8 cellular contexts compared by ENCODE assay signal in genomic region chrX:305781-306613, GRCh38. TPM values are rescaled to one million over a fixed set of nuclear protein-coding genes. Genes with fewer than 3 reads are reported as not detected.
DNase-seq lines count a peak whose midpoint lies in the region; ATAC-seq, FAIRE-seq and TF ChIP-seq lines count a peak whose summit lies in the region.
"Not testable (repeated sequence)": the region's sequence is repeated elsewhere in the genome, so short reads cannot be mapped to it uniquely, and the experiment has no call there.

No MANE protein-coding gene starts in this region.

- not testable (repeated sequence) for H3K27me3 Mint-ChIP-seq in activated CD8-positive, alpha-beta memory T cell treated with anti-CD3 and anti-CD28 coated beads, Interleukin-2, amount 10 ng/mL, durations not matched to agents 7 days and 5 days; chondrocyte (ENCODE audit: low read depth)

- not testable (repeated sequence) for H3K4me3 ChIP-seq in heart left ventricle; right lobe of liver; aorta (ENCODE audit: low read length in 2 of 2)

- CTCF ChIA-PET in activated CD8-positive, alpha-beta memory T cell treated with anti-CD3 and anti-CD28 coated beads, Interleukin-2, amount 10 ng/mL, durations not matched to agents 7 days and 5 days (lab: Charles Lee), result not testable (repeated sequence)

- not testable (repeated sequence) for H3K4me3 Mint-ChIP-seq in activated CD8-positive, alpha-beta memory T cell treated with anti-CD3 and anti-CD28 coated beads, Interleukin-2, amount 10 ng/mL, durations not matched to agents 7 days and 5 days; chondrocyte (ENCODE audit: unreplicated experiment)

- H3K27me3 ChIP-seq in heart left ventricle; right lobe of liver; aorta (ENCODE audit: control insufficient read depth in 1 of 2, insufficient read depth in 2 of 2, low read length in 1 of 2): not testable (repeated sequence)

- peaks cover 0 to 72% (median 57%) of the 10 kb centered on the region in 9 donors for H3K36me3 ChIP-seq in heart left ventricle
- H3K36me3 ChIP-seq in right lobe of liver, result peaks cover 0 to 51% (median 4%) of the 10 kb centered on the region in 4 donors
- H3K36me3 ChIP-seq in aorta (ENCODE audit: control insufficient read depth in 1 of 2, insufficient read depth in 2 of 2, low read length in 1 of 2), result not testable (repeated sequence)

- H3K9me3 ChIP-seq in heart left ventricle; right lobe of liver; aorta (ENCODE audit: control insufficient read depth, low read length): not testable (repeated sequence)

- intact Hi-C loops in heart left ventricle (cut with DNase I); right lobe of liver (cut with DNase I); sciatic nerve (cut with DNase I); aorta (cut with DNase I): not testable (repeated sequence)

- peaks cover 53% of the 10 kb centered on the region for H3K36me3 Mint-ChIP-seq in activated CD8-positive, alpha-beta memory T cell treated with anti-CD3 and anti-CD28 coated beads, Interleukin-2, amount 10 ng/mL, durations not matched to agents 7 days and 5 days
- peaks cover 17% of the 10 kb centered on the region for H3K36me3 Mint-ChIP-seq in chondrocyte (ENCODE audit: low read depth)

- TF ChIP-seq CTCF in chondrocyte (IDR thresholded peaks at IDR 0.05); heart left ventricle (IDR thresholded peaks at IDR 0.05); right lobe of liver (IDR thresholded peaks at IDR 0.05): not testable (repeated sequence)

- peak; percentile 35 for ATAC-seq in activated CD8-positive, alpha-beta memory T cell treated with anti-CD3 and anti-CD28 coated beads, Interleukin-2, amount 10 ng/mL, durations not matched to agents 7 days and 5 days
- ATAC-seq in heart left ventricle; right lobe of liver; sciatic nerve; aorta (ENCODE audit: low FRiP score): not testable (repeated sequence)

- TF ChIP-seq POLR2A in GM12892 (IDR thresholded peaks at IDR 0.05; ENCODE audit: low read depth, low read length); heart left ventricle (IDR thresholded peaks at IDR 0.05); right lobe of liver (IDR thresholded peaks at IDR 0.05): not testable (repeated sequence)

- H3K4me1 ChIP-seq in heart left ventricle; right lobe of liver; aorta (ENCODE audit: control insufficient read depth in 1 of 2, insufficient read depth in 2 of 2, low read length in 2 of 2): not testable (repeated sequence)

- not testable (repeated sequence) for H3K27ac ChIP-seq in heart left ventricle; right lobe of liver; aorta (ENCODE audit: low read depth in 1 of 2, low read length in 2 of 2)

- H3K27ac Mint-ChIP-seq in activated CD8-positive, alpha-beta memory T cell treated with anti-CD3 and anti-CD28 coated beads, Interleukin-2, amount 10 ng/mL, durations not matched to agents 7 days and 5 days; chondrocyte (ENCODE audit: unreplicated experiment): not testable (repeated sequence)

- WGBS in heart left ventricle, 4 donors, result 97 to 99% (median 97%) methylated on average over 12 of the region's 12 CpGs
- WGBS in right lobe of liver (ENCODE audit: insufficient coverage, low coverage, low lambda C conversion rate, missing lambda C conversion rate), result 95% methylated on average over 6 of the region's 12 CpGs
- WGBS in aorta, 2 donors, result 94 to 97% methylated on average over 12 of the region's 12 CpGs

- FAIRE-seq in GM12892 (lab: Jason Lieb, UNC), result peak; percentile 92

- not testable (repeated sequence) for H3K9me3 Mint-ChIP-seq in activated CD8-positive, alpha-beta memory T cell treated with anti-CD3 and anti-CD28 coated beads, Interleukin-2, amount 10 ng/mL, durations not matched to agents 7 days and 5 days (ENCODE audit: low read depth); chondrocyte (ENCODE audit: low read depth)

- not testable (repeated sequence) for DNase-seq in GM12892 (ENCODE audit: insufficient read length); activated CD8-positive, alpha-beta memory T cell treated with anti-CD3 and anti-CD28 coated beads, Interleukin-2, amount 10 ng/mL, durations not matched to agents 7 days and 5 days
- DNase-seq in RPMI8226 (peak; percentile 40), chondrocyte (ENCODE audit: low spot score) (peak; percentile 39), heart left ventricle (peak in 4 of 5 donors; percentile 12 to 23 (median 18)), right lobe of liver (peak; percentile 6 to 34 (median 23)), sciatic nerve (ENCODE audit: low spot score) (peak; percentile 33), aorta (peak; percentile 19 to 45)

- not testable (repeated sequence) for H3K4me1 Mint-ChIP-seq in activated CD8-positive, alpha-beta memory T cell treated with anti-CD3 and anti-CD28 coated beads, Interleukin-2, amount 10 ng/mL, durations not matched to agents 7 days and 5 days; chondrocyte (ENCODE audit: low read depth)

RNA-seq across cellular contexts. Expression of gene GTPBP6, which starts 12.6 kb away (rescaled TPM):
- polyA plus RNA-seq in GM12892 (2012; ENCODE audit: missing spikeins), result 13.4 TPM
- total RNA-seq in activated CD8-positive, alpha-beta memory T cell treated with anti-CD3 and anti-CD28 coated beads, Interleukin-2, amount 10 ng/mL, durations not matched to agents 7 days and 5 days, result 10 to 100 TPM; 53.2 to 57.2 TPM
- 37.6 to 42.2 TPM (median 42.0 TPM) in 3 replicates for total RNA-seq in chondrocyte
- 10 to 100 TPM; 31.3 to 71.5 (median 47.5) TPM for total RNA-seq in heart left ventricle
- polyA plus RNA-seq in heart left ventricle, result 100 to 1,000 TPM in 1 of 2 donors, 10 to 100 TPM in 1; 50.6 to 102 TPM
- 10 to 100 TPM; 20.9 to 32.8 (median 23.2) TPM for total RNA-seq in right lobe of liver
- total RNA-seq in sciatic nerve, result 43.1 TPM
- 10 to 100 TPM; 34.7 to 44.7 TPM for total RNA-seq in aorta
- 10 to 100 TPM; 38.8 to 62.6 TPM for polyA plus RNA-seq in aorta

RNA-seq across cellular contexts. Expression of gene PLCXD1, which starts 24.8 kb away (rescaled TPM):
- polyA plus RNA-seq in GM12892 (2012; ENCODE audit: missing spikeins), result 22.1 TPM
- total RNA-seq in activated CD8-positive, alpha-beta memory T cell treated with anti-CD3 and anti-CD28 coated beads, Interleukin-2, amount 10 ng/mL, durations not matched to agents 7 days and 5 days, result 10 to 100 TPM; 41.1 to 67.9 TPM
- total RNA-seq in chondrocyte (6.8 to 8.0 TPM (median 7.7 TPM) in 3 replicates), heart left ventricle (1 to 10 TPM in 7 of 9 donors, under 1 TPM in 2; 0.81 to 6.8 (median 3.0) TPM), right lobe of liver (10 to 100 TPM in 1 of 6 experiments, 1 to 10 TPM in 5; 3.4 to 11.2 (median 5.1) TPM), sciatic nerve (11.0 TPM), aorta (1 to 10 TPM; 3.7 to 9.7 TPM)
- polyA plus RNA-seq in heart left ventricle (10 to 100 TPM in 1 of 2 donors, 1 to 10 TPM in 1; 1.9 to 27.0 TPM), aorta (10 to 100 TPM in 1 of 2 donors, 1 to 10 TPM in 1; 1.3 to 16.3 TPM)
